17 cellular contexts compared by ENCODE assay signal in the genomic region with DNA sequence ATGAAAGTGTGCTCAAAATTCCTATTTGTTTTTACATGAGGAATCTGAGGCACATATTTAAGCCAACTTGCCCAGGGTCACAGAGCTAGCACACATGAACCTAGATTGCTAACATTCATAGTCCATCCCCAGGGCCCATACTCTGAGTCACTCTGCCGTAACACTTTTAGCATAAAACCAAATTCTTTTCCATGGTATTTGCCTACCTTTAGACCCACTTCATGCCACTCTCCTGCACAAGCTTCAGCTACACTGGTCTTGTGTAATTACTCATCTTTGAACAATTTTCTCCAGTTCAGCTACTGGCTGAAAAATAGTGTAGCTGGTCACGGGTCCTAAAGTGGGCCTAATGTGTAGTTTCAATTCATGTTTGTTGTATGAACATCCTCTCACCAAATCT.
"Had no signal": no experiment of that assay in that cellular context is flagged by ENCODE, and none has a peak within 500 bp of the region (broad histone marks: within the 10 kb centered on the region; RNA-seq: fewer than 3 reads in every experiment).

No MANE protein-coding gene starts in this region.

- H3K4me1 ChIP-seq: tibial artery, uterus had no signal

- H3K27me3 ChIP-seq: tibial artery, uterus had no signal

- DNase-seq: activated B cell treated with CpG ODN at 0.5 μM for 24 hours; activated CD4-positive, alpha-beta T cell treated with anti-CD3 and anti-CD28 coated beads, Interleukin-2, amount 10 ng/mL, durations not matched to agents 7 days and 5 days; activated CD8-positive, alpha-beta memory T cell treated with anti-CD3 and anti-CD28 coated beads, Interleukin-2, amount 50 U/mL, for 48 hours; activated naive CD8-positive, alpha-beta T cell treated with anti-CD3 and anti-CD28 coated beads for 36 hours; erythroblast; hypothalamus; kidney; left ventricle myocardium superior; mesendoderm; nucleus accumbens; posterior cingulate gyrus; stimulated activated CD4-positive, alpha-beta T cell treated with anti-CD3 and anti-CD28 coated beads, Interleukin-4, amount 100 ng/mL, for 1 hour; stimulated activated naive B cell treated with anti-CD40 and anti-IgM and Interleukin-4, amounts not matched to agents 10 μg/mL and 1 μg/mL and 100 μg/mL, for 72 hours; T-helper 17 cell; tibial artery; uterus had no signal

- H3K36me3 ChIP-seq: tibial artery, uterus had no signal

- FAIRE-seq: kidney, TTC549 had no signal

- H3K4me3 ChIP-seq: tibial artery, uterus had no signal

- H3K9me3 ChIP-seq: tibial artery, uterus had no signal

- H3K27ac ChIP-seq: tibial artery, uterus had no signal
